In genomic region chr10:73529089-73529832, GRCh38 we compare ENCODE assay signal across 8 cellular contexts. TPM values are rescaled to one million over a fixed set of nuclear protein-coding genes. Genes with fewer than 3 reads are reported as not detected.
DNase-seq lines count a peak whose midpoint lies in the region; ATAC-seq and TF ChIP-seq lines count a peak whose summit lies in the region.

No MANE protein-coding gene starts in this region.

- no peak overlapping the region for H3K4me3 Mint-ChIP-seq in activated T-helper 17 cell treated with anti-CD3 and anti-CD28 coated beads, Interleukin-2, amount 50 U/mL, for 72 hours

- H3K4me3 ChIP-seq in GM12865 (ENCODE audit: low read depth, low read length) (no peak overlapping the region), LNCaP clone FGC (ENCODE audit: low read depth, low read length) (no peak overlapping the region), neutrophil (ENCODE audit: low read depth in 1 of 2, low read length in 1 of 2) (no peak overlapping the region), upper lobe of left lung (no peak overlapping the region)

- DNase-seq in GM12865 (ENCODE audit: low read depth) (peak; percentile 80), LNCaP clone FGC (ENCODE audit: low read depth) (peak; percentile 53), RKO (ENCODE audit: low spot score) (peak; percentile 88), fibroblast of the conjunctiva (ENCODE audit: low read depth) (peak; percentile 75), upper lobe of left lung (peak in 1 of 2 donors; percentile 25)

- no peaks in the 10 kb centered on the region for H3K36me3 Mint-ChIP-seq in activated T-helper 17 cell treated with anti-CD3 and anti-CD28 coated beads, Interleukin-2, amount 50 U/mL, for 72 hours (ENCODE audit: low read depth)

- peak; percentile 89 for ATAC-seq in activated T-helper 17 cell treated with anti-CD3 and anti-CD28 coated beads, Interleukin-2, amount 50 U/mL, for 72 hours (replicated peaks)
- ATAC-seq in upper lobe of left lung (ENCODE audit: low FRiP score in 2 of 2) (peak in 1 of 2 donors; percentile 88), HG02852 (IDR thresholded peaks at IDR 0.05; ENCODE audit: unreplicated experiment) (no peak)

- no peak for TF ChIP-seq POLR2A in upper lobe of left lung (IDR thresholded peaks at IDR 0.05)

- H3K27ac Mint-ChIP-seq in activated T-helper 17 cell treated with anti-CD3 and anti-CD28 coated beads, Interleukin-2, amount 50 U/mL, for 72 hours, result no peak overlapping the region

- H3K27me3 ChIP-seq in neutrophil, result no peaks in the 10 kb centered on the region
- H3K27me3 ChIP-seq in upper lobe of left lung, result no peaks in the 10 kb centered on the region

- H3K4me1 ChIP-seq in neutrophil (ENCODE audit: control insufficient read depth in 1 of 2, insufficient read depth in 1 of 2, low read depth in 1 of 2, low read length in 1 of 2) (no peaks in the 10 kb centered on the region), upper lobe of left lung (no peaks in the 10 kb centered on the region)

- TF ChIP-seq CTCF in GM12865 (IDR thresholded peaks at IDR 0.05; ENCODE audit: insufficient read depth, low read depth, low read length, missing control alignments) (peak; percentile 66), LNCaP clone FGC (IDR thresholded peaks at IDR 0.05; ENCODE audit: control insufficient read depth, extremely low read depth, insufficient read depth) (peak; percentile 65), neutrophil (IDR thresholded peaks at IDR 0.05) (peak; percentile 66), upper lobe of left lung (IDR thresholded peaks at IDR 0.05) (peak; percentile 72 to 83 (median 78))

- H3K27me3 Mint-ChIP-seq in activated T-helper 17 cell treated with anti-CD3 and anti-CD28 coated beads, Interleukin-2, amount 50 U/mL, for 72 hours, result no peaks in the 10 kb centered on the region

- no peaks in the 10 kb centered on the region for H3K4me1 Mint-ChIP-seq in activated T-helper 17 cell treated with anti-CD3 and anti-CD28 coated beads, Interleukin-2, amount 50 U/mL, for 72 hours

- H3K9me3 Mint-ChIP-seq in activated T-helper 17 cell treated with anti-CD3 and anti-CD28 coated beads, Interleukin-2, amount 50 U/mL, for 72 hours, result no peaks in the 10 kb centered on the region

- no peak for TF ChIP-seq EP300 in upper lobe of left lung (IDR thresholded peaks at IDR 0.05)

- no peaks in the 10 kb centered on the region for H3K9me3 ChIP-seq in neutrophil
- H3K9me3 ChIP-seq in upper lobe of left lung, result no peaks in the 10 kb centered on the region

- 95 to 96% methylated on average over 5 of the region's 5 CpGs for WGBS in upper lobe of left lung, 2 donors

- H3K27ac ChIP-seq in neutrophil, result no peak overlapping the region
- no peak overlapping the region for H3K27ac ChIP-seq in upper lobe of left lung

- H3K36me3 ChIP-seq in neutrophil (no peaks in the 10 kb centered on the region), upper lobe of left lung (peaks cover 15 to 62% (median 27%) of the 10 kb centered on the region in 4 donors)

RNA-seq across cellular contexts. Expression of gene PPP3CB, which starts 33.4 kb away (rescaled TPM):
- 10 to 100 TPM; 43.9 to 50.1 TPM for total RNA-seq in activated T-helper 17 cell treated with anti-CD3 and anti-CD28 coated beads, Interleukin-2, amount 50 U/mL, for 72 hours
- 10 to 100 TPM; 24.3 to 42.4 (median 32.9) TPM for total RNA-seq in upper lobe of left lung
